In the genomic region with DNA sequence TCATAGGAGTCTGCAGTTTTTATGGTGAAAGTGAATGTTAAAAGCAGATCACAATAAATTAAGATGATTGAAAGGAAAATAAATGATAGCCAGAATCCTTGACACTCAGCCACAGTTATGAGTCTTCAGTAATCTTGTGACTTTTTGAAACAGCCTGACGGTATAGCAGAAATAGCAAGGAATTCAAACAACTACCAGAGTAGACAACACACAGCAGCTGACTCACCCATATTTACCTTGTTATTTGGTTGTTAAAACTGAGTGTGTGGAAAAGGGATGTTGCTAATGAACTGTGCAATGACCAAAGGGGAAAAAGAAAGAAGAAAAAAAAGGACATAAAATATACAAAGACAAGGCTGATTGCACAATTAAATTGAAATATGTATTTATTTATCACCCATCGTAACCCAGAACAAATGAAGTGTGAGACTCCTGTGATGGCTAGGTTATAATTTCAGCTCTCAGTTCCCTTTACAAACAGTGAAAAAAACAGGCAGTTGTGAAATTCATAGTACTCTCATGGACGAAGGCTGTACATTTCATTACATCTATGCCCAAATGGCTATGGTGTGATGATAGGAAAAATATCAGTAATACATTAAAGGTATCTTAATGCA, we compare ENCODE assay signal across 18 cellular contexts.
DNase-seq lines count a peak whose midpoint lies in the region; ATAC-seq, FAIRE-seq and TF ChIP-seq lines count a peak whose summit lies in the region.
"Had no signal": no experiment of that assay in that cellular context is flagged by ENCODE, and none has a peak within 500 bp of the region (broad histone marks: within the 10 kb centered on the region; RNA-seq: fewer than 3 reads in every experiment).

No MANE protein-coding gene starts in this region.

- H2AFZ ChIP-seq in GM23248 = no peak overlapping the region
- no peak overlapping the region for H2AFZ ChIP-seq in mammary epithelial cell (ENCODE audit: low read depth, low read length)
- H2AFZ ChIP-seq: PC-9 had no signal

- H3K9me3 ChIP-seq in GM23248 (ENCODE audit: low read depth) (no peaks in the 10 kb centered on the region), mammary epithelial cell (replicated peaks; ENCODE audit: insufficient read depth, low read length) (no peaks in the 10 kb centered on the region)
- H3K9me3 ChIP-seq: BE2C had no signal

- peak overlapping the region; percentile 2 for H3K4me2 ChIP-seq in GM23248 (ENCODE audit: unreplicated experiment)
- no peak overlapping the region for H3K4me2 ChIP-seq in mammary epithelial cell (ENCODE audit: insufficient read depth, low read depth, low read length)
- H3K4me2 ChIP-seq: PC-9 had no signal

- no peaks in the 10 kb centered on the region for H3K36me3 ChIP-seq in GM23248 (ENCODE audit: low read depth)
- H3K36me3 ChIP-seq in mammary epithelial cell (ENCODE audit: insufficient read depth, low read length) = no peaks in the 10 kb centered on the region
- H3K36me3 ChIP-seq: BE2C had no signal

- peak; percentile 56 for DNase-seq in AG10803 (ENCODE audit: low read depth)
- peak; percentile 75 for DNase-seq in GM23248
- peak; percentile 19 for DNase-seq in mammary epithelial cell
- DNase-seq in NCI-H82 (lab: John Stamatoyannopoulos, UW) = no peak
- no peak for DNase-seq in NCI-H2227 (lab: John Stamatoyannopoulos, UW; ENCODE audit: unreplicated experiment)
- no peak for DNase-seq in stimulated activated CD8-positive, alpha-beta memory T cell treated with anti-CD3 and anti-CD28 coated beads, Interleukin-4, amount 100 ng/mL, for 48 hours
- DNase-seq: BE2C; CD4-positive, alpha-beta T cell; Kasumi-1; NCI-H1417; NCI-H1930; NCI-H446; PC-9 had no signal

- in situ Hi-C loops in GM23248 (cut with MboI) (no loop called here), mammary epithelial cell (cut with MboI; ENCODE audit: low sequenced_read_pairs in 2 of 2) (no loop called here)

- BruUV-seq in mammary epithelial cell (replicated peaks; lab: Mats Ljungman, UMichigan) = no TSS peak

- peak; percentile 83 for FAIRE-seq in islet of Langerhans (lab: Jason Lieb, UNC)
- FAIRE-seq: GM12892, H54, HTR-8/SVneo had no signal

- no peaks in the 10 kb centered on the region for H3K9me2 ChIP-seq in GM23248 (ENCODE audit: insufficient read depth)

- peaks cover 21% of the 10 kb centered on the region for H3K4me1 ChIP-seq in GM23248 (ENCODE audit: insufficient read depth)
- H3K4me1 ChIP-seq in mammary epithelial cell (ENCODE audit: insufficient read depth, low read length) = no peaks in the 10 kb centered on the region
- H3K4me1 ChIP-seq: BE2C had no signal

- H4K20me1 ChIP-seq in GM23248 (ENCODE audit: insufficient read depth) (no peaks in the 10 kb centered on the region), mammary epithelial cell (ENCODE audit: insufficient read depth, low read length) (no peaks in the 10 kb centered on the region)

- H3F3A ChIP-seq in GM23248 (ENCODE audit: insufficient read depth) = no peaks in the 10 kb centered on the region

- no peaks in the 10 kb centered on the region for H3K79me2 ChIP-seq in GM23248 (ENCODE audit: insufficient read depth)
- no peaks in the 10 kb centered on the region for H3K79me2 ChIP-seq in mammary epithelial cell (ENCODE audit: insufficient read depth, low read length)

- TF ChIP-seq CTCF in AG10803 (conservative IDR thresholded peaks at IDR 0.05; ENCODE audit: low read length) (no peak), mammary epithelial cell (conservative IDR thresholded peaks at IDR 0.05 in 1 of 2, IDR thresholded peaks at IDR 0.05 in 1 of 2; ENCODE audit: extremely low read depth in 1 of 2, insufficient read depth in 1 of 2, low read depth in 1 of 2, low read length in 2 of 2) (no peak)

- no peaks in the 10 kb centered on the region for H3K27me3 ChIP-seq in GM23248 (replicated peaks; ENCODE audit: insufficient read depth)
- H3K27me3 ChIP-seq in mammary epithelial cell (ENCODE audit: insufficient read depth, low read length) = peaks cover 2% of the 10 kb centered on the region
- H3K27me3 ChIP-seq: BE2C had no signal

- intact Hi-C loops in mammary epithelial cell (cut with micrococcal nuclease) = loop anchor here (10.0 kb wide), 1 partner anchor 213 kb away; no protein-coding TSS in a partner anchor

- H3K27ac ChIP-seq in GM23248 (peak overlapping the region; percentile 26), mammary epithelial cell (ENCODE audit: insufficient read depth, low read depth, low read length) (no peak overlapping the region)
- H3K27ac ChIP-seq: PC-9 had no signal

- H3K9ac ChIP-seq in GM23248 (no peak overlapping the region), mammary epithelial cell (ENCODE audit: insufficient read depth, low read length) (no peak overlapping the region)

- 6 to 7% methylated on average over 3 of the region's 3 CpGs for WGBS in GM23248 (ENCODE audit: low coverage in 1 of 2, low lambda C conversion rate in 2 of 2, missing lambda C conversion rate in 2 of 2), 2 experiments
- 50% methylated on average over 3 of the region's 3 CpGs for WGBS in mammary epithelial cell (ENCODE audit: low coverage, missing lambda C conversion rate)

- H3K4me3 ChIP-seq in AG10803 (ENCODE audit: low read length) (no peak overlapping the region), GM23248 (0 out of 2 replicates have a peak overlapping the region, but pooled peaks have one; percentile 1), mammary epithelial cell (replicated peaks in 1 of 3; ENCODE audit: insufficient read depth in 1 of 3, low read depth in 2 of 3, low read length in 3 of 3) (no peak overlapping the region)
- H3K4me3 ChIP-seq: PC-9 had no signal

- dilution Hi-C loops in mammary epithelial cell (cut with HindIII; ENCODE audit: low sequenced_read_pairs) = no loop called here

- ATAC-seq in GM18907 (IDR thresholded peaks at IDR 0.05; ENCODE audit: unreplicated experiment) = no peak

- CTCF ChIA-PET in mammary epithelial cell (lab: Charles Lee; ENCODE audit: low non-redundant PET) = no interaction called here

Comparison
In these comparisons a context has a peak if more than half of its experiments do, and no peak if none do; other contexts are left out.
1. DNase-seq: peak in AG10803 (single experiment), GM23248 (single experiment) and mammary epithelial cell (single experiment); none in NCI-H82 (single experiment), NCI-H2227 (single experiment) and stimulated activated CD8-positive, alpha-beta memory T cell treated with anti-CD3 and anti-CD28 coated beads, Interleukin-4, amount 100 ng/mL, for 48 hours (single experiment).